In genomic region chr13:72727417-72728289, GRCh38 we compare ENCODE assay signal across 8 cellular contexts. TPM values are rescaled to one million over a fixed set of nuclear protein-coding genes. Genes with fewer than 3 reads are reported as not detected.
DNase-seq lines count a peak whose midpoint lies in the region; ATAC-seq and TF ChIP-seq lines count a peak whose summit lies in the region.

Gene BORA (plus strand): TSS chr13:72727923. CDS start chr13:72728941, 1,018 bp downstream.
Gene MZT1 (minus strand): TSS chr13:72727629. CDS start chr13:72727602, 27 bp downstream.

- H3K27ac ChIP-seq in ACC112 (ENCODE audit: low read depth, low read length), result peak within 1 kb of the TSS; percentile 20; the same call in 1 of the 2 replicates
- H3K27ac ChIP-seq in brain microvascular endothelial cell, result peak within 1 kb of the TSS; percentile 30
- peak within 1 kb of the TSS; percentile 73 to 76 (median 76) for H3K27ac ChIP-seq in sigmoid colon

- H3K4me1 ChIP-seq in ACC112 (ENCODE audit: control insufficient read depth, insufficient read depth, low read length, unreplicated experiment) (peaks cover 5% of the 10 kb centered on the region), sigmoid colon (peaks cover 0 to 23% (median 20%) of the 10 kb centered on the region in 4 donors)

- H3K36me3 ChIP-seq in ACC112 (ENCODE audit: insufficient read depth, low read length) (peaks cover 7% of the 10 kb centered on the region), brain microvascular endothelial cell (replicated peaks) (no peaks in the 10 kb centered on the region), sigmoid colon (no peaks in the 10 kb centered on the region)

- in situ Hi-C loops in brain microvascular endothelial cell (cut with HindIII; ENCODE audit: low pct_ligation_motif_present, low sequenced_read_pairs), result no loop called here

- TF ChIP-seq EP300 in sigmoid colon (IDR thresholded peaks at IDR 0.05), result no peak

- H3K4me3 ChIP-seq in ACC112 (ENCODE audit: low read depth, low read length), result peak within 1 kb of the TSS; percentile 92
- H3K4me3 ChIP-seq in brain microvascular endothelial cell (ENCODE audit: low read depth, low read length), result peak within 1 kb of the TSS; percentile 94
- peak within 1 kb of the TSS; percentile 80 to 97 (median 90) for H3K4me3 ChIP-seq in sigmoid colon

- no peaks in the 10 kb centered on the region for H3K27me3 ChIP-seq in ACC112 (ENCODE audit: insufficient read depth, low read length)
- no peaks in the 10 kb centered on the region for H3K27me3 ChIP-seq in brain microvascular endothelial cell (replicated peaks)
- no peaks in the 10 kb centered on the region for H3K27me3 ChIP-seq in sigmoid colon

- peaks cover 82% of the 10 kb centered on the region for H3K79me2 ChIP-seq in ACC112 (ENCODE audit: control insufficient read depth, insufficient read depth, low read length, unreplicated experiment)

- ATAC-seq in GM18868 (IDR thresholded peaks at IDR 0.05; ENCODE audit: unreplicated experiment) (peak; percentile 94), HG03103 (IDR thresholded peaks at IDR 0.05; ENCODE audit: low read depth, unreplicated experiment) (peak; percentile 95)

- H3K9me3 ChIP-seq in sigmoid colon, result no peaks in the 10 kb centered on the region

- DNase-seq in NCI-H2171 (lab: John Stamatoyannopoulos, UW) (peak; percentile 97), UCSD-AML1 (lab: John Stamatoyannopoulos, UW; ENCODE audit: unreplicated experiment) (peak; percentile 99), brain microvascular endothelial cell (peak; percentile 97), iPS DF 4.7 (ENCODE audit: extremely low read depth, low spot score) (peak; percentile 92), sigmoid colon (peak; percentile 97)

- WGBS in sigmoid colon, 2 donors, result 0% methylated on average over 71 of the region's 71 CpGs

- H2AFZ ChIP-seq in ACC112 (ENCODE audit: low read length, unreplicated experiment), result peak within 1 kb of the TSS; percentile 61

- peak in 1 of 2 donors; percentile 9 for TF ChIP-seq POLR2A in sigmoid colon (IDR thresholded peaks at IDR 0.05)

- intact Hi-C loops in sigmoid colon (cut with DNase I), result loop anchor here (2.0 kb wide), 1 partner anchor 53 kb away; the partner anchor contains the start of gene DIS3

- TF ChIP-seq CTCF in brain microvascular endothelial cell (IDR thresholded peaks at IDR 0.05; ENCODE audit: low read depth, low read length, missing control alignments) (no peak), sigmoid colon (IDR thresholded peaks at IDR 0.05) (no peak)

RNA-seq across cellular contexts. Expression of gene BORA, which starts in this region (rescaled TPM):
- total RNA-seq in sigmoid colon, result 1 to 10 TPM; 1.4 to 5.6 (median 2.6) TPM
- 1 to 10 TPM; 4.9 to 7.9 (median 5.4) TPM for polyA plus RNA-seq in sigmoid colon

RNA-seq across cellular contexts. Expression of gene MZT1, which starts in this region (rescaled TPM):
- total RNA-seq in sigmoid colon, result 10 to 100 TPM in 2 of 4 donors, 1 to 10 TPM in 2; 4.2 to 12.8 (median 8.2) TPM
- polyA plus RNA-seq in sigmoid colon, result 10 to 100 TPM; 11.8 to 12.7 (median 12.0) TPM

Comparison
In these comparisons a context has a peak if more than half of its experiments do, and no peak if none do; other contexts are left out.
1. Peak in every context shown above with its lines: DNase-seq, ATAC-seq, H3K4me3 ChIP-seq and H3K27ac ChIP-seq.
2. H3K27ac ChIP-seq: peak in every context shown above with its lines; median percentile 76 in sigmoid colon; 30 in brain microvascular endothelial cell; 20 in ACC112.